ENCODE assay signal across 13 cellular contexts in genomic region chr11:117993988-117994741, GRCh38. TPM values are rescaled to one million over a fixed set of nuclear protein-coding genes. Genes with fewer than 3 reads are reported as not detected.
DNase-seq lines count a peak whose midpoint lies in the region; ATAC-seq, FAIRE-seq and TF ChIP-seq lines count a peak whose summit lies in the region.
"Had no signal": no experiment of that assay in that cellular context is flagged by ENCODE, and none has a peak within 500 bp of the region (broad histone marks: within the 10 kb centered on the region; RNA-seq: fewer than 3 reads in every experiment).

No MANE protein-coding gene starts in this region.

- H3K36me3 ChIP-seq in pancreas: no peaks in the 10 kb centered on the region

- peak overlapping the region; percentile 22 for H3K27ac Mint-ChIP-seq in activated CD4-positive, alpha-beta T cell treated with anti-CD3 and anti-CD28 coated beads, Interleukin-2, amount 10 ng/mL, durations not matched to agents 24 days and 14 days
- H3K27ac Mint-ChIP-seq: type B pancreatic cell had no signal

- H3K9me3 ChIP-seq in pancreas: no peaks in the 10 kb centered on the region

- peaks cover 95% of the 10 kb centered on the region for H3K36me3 Mint-ChIP-seq in activated CD4-positive, alpha-beta T cell treated with anti-CD3 and anti-CD28 coated beads, Interleukin-2, amount 10 ng/mL, durations not matched to agents 24 days and 14 days (ENCODE audit: low read depth)
- H3K36me3 Mint-ChIP-seq: type B pancreatic cell had no signal

- ATAC-seq in esophagus mucosa (peak; percentile 12), pancreas (peak in 3 of 4 donors; percentile 29 to 74 (median 67)), HG02840 (IDR thresholded peaks at IDR 0.05; ENCODE audit: low FRiP score, unreplicated experiment) (no peak), HG02870 (IDR thresholded peaks at IDR 0.05; ENCODE audit: unreplicated experiment) (no peak)

- TF ChIP-seq CTCF in pancreas (IDR thresholded peaks at IDR 0.05): no peak

- no peaks in the 10 kb centered on the region for H3K4me1 ChIP-seq in pancreas

- no peaks in the 10 kb centered on the region for H3K27me3 ChIP-seq in pancreas

- FAIRE-seq in pancreas (lab: Jason Lieb, UNC): no peak
- FAIRE-seq: small intestine had no signal

- H3K4me3 Mint-ChIP-seq in activated CD4-positive, alpha-beta T cell treated with anti-CD3 and anti-CD28 coated beads, Interleukin-2, amount 10 ng/mL, durations not matched to agents 24 days and 14 days: peak overlapping the region; percentile 51
- H3K4me3 Mint-ChIP-seq: type B pancreatic cell had no signal

- intact Hi-C loops in activated CD4-positive, alpha-beta T cell treated with anti-CD3 and anti-CD28 coated beads, Interleukin-2, amount 10 ng/mL, durations not matched to agents 24 days and 14 days (cut with micrococcal nuclease): no loop called here
- intact Hi-C loops in pancreas (cut with DNase I): no loop called here

- peaks cover 78% of the 10 kb centered on the region for H3K4me1 Mint-ChIP-seq in activated CD4-positive, alpha-beta T cell treated with anti-CD3 and anti-CD28 coated beads, Interleukin-2, amount 10 ng/mL, durations not matched to agents 24 days and 14 days

- H3K9me3 Mint-ChIP-seq in activated CD4-positive, alpha-beta T cell treated with anti-CD3 and anti-CD28 coated beads, Interleukin-2, amount 10 ng/mL, durations not matched to agents 24 days and 14 days: no peaks in the 10 kb centered on the region
- H3K9me3 Mint-ChIP-seq: type B pancreatic cell had no signal

- no peak for DNase-seq in activated CD4-positive, alpha-beta T cell treated with anti-CD3 and anti-CD28 coated beads, Interleukin-2, amount 10 ng/mL, durations not matched to agents 24 days and 14 days
- DNase-seq in activated CD4-positive, alpha-beta T cell treated with anti-CD3 and anti-CD28 coated beads, Interleukin-2, amount 50 U/mL, for 1 hour: no peak
- DNase-seq in OCI-M1 (lab: John Stamatoyannopoulos, UW) (peak; percentile 66), pancreas (no peak), NCI-H2029 (lab: John Stamatoyannopoulos, UW) (no peak)
- DNase-seq: DMS79 treated with DMSO at 0.1 percent for 48 hours, NCI-H748 treated with DMSO at 0.1 percent for 48 hours, small intestine had no signal

- H3K27me3 Mint-ChIP-seq in activated CD4-positive, alpha-beta T cell treated with anti-CD3 and anti-CD28 coated beads, Interleukin-2, amount 10 ng/mL, durations not matched to agents 24 days and 14 days: no peaks in the 10 kb centered on the region

- H3K4me3 ChIP-seq in pancreas: no peak overlapping the region

- no peak overlapping the region for H3K27ac ChIP-seq in pancreas

- 67 to 78% methylated on average over 9 of the region's 9 CpGs for WGBS in pancreas, 2 donors

RNA-seq across cellular contexts. Expression of gene IL10RA, which starts 8.0 kb away (rescaled TPM):
- total RNA-seq in activated CD4-positive, alpha-beta T cell treated with anti-CD3 and anti-CD28 coated beads, Interleukin-2, amount 10 ng/mL, durations not matched to agents 24 days and 14 days: 86.6 and 89.9 TPM in 2 replicates
- 3.8 TPM for total RNA-seq in esophagus mucosa
- 10 to 100 TPM in 1 of 6 donors, 1 to 10 TPM in 3, under 1 TPM in 2; 0.60 to 15.5 (median 4.0) TPM for total RNA-seq in pancreas
- 1 to 10 TPM; 1.8 to 2.4 TPM for polyA plus RNA-seq in pancreas
- total RNA-seq: A673 had no signal

Comparison
In these comparisons a context has a peak if more than half of its experiments do, and no peak if none do; other contexts are left out.
1. ATAC-seq: peak in esophagus mucosa (single experiment) and pancreas (3 of 4); none in HG02840 (single experiment) and HG02870 (single experiment).